Comparison of ENCODE assay signal across 21 cellular contexts in genomic region chr7:103855671-103856070, GRCh38.
DNase-seq lines count a peak whose midpoint lies in the region; ATAC-seq lines count a peak whose summit lies in the region.
"Had no signal": no experiment of that assay in that cellular context is flagged by ENCODE, and none has a peak within 500 bp of the region (broad histone marks: within the 10 kb centered on the region; RNA-seq: fewer than 3 reads in every experiment).

No MANE protein-coding gene starts in this region.

- ATAC-seq in GM21786 (IDR thresholded peaks at IDR 0.05; ENCODE audit: unreplicated experiment) (no peak), left cardiac atrium (no peak)
- ATAC-seq: GM12878 had no signal

- DNase-seq in NCI-H82 (lab: John Stamatoyannopoulos, UW) (peak; percentile 87), SK-N-DZ (ENCODE audit: low spot score) (peak; percentile 96), left cardiac atrium (no peak), kidney tubule cell (ENCODE audit: low spot score) (no peak)
- DNase-seq: 8988T; ACHN; BE2C; C1 segment of cervical spinal cord; CD4-positive, alpha-beta memory T cell; CD4-positive, CD25-positive, alpha-beta regulatory T cell; CD8-positive, alpha-beta memory T cell; COR-L47; DMS 273 treated with DMSO at 0.1 percent for 48 hours; DMS153; DMS53; DMS79; DND-41; EL; GDM1 had no signal

- intact Hi-C loops in left cardiac atrium (cut with DNase I): no loop called here

Comparison
In these comparisons a context has a peak if more than half of its experiments do, and no peak if none do; other contexts are left out.
1. DNase-seq: peak in NCI-H82 (single experiment) and SK-N-DZ (single experiment); none in left cardiac atrium (single experiment) and kidney tubule cell (single experiment).